1 cellular context compared by ENCODE assay signal in the genomic region with DNA sequence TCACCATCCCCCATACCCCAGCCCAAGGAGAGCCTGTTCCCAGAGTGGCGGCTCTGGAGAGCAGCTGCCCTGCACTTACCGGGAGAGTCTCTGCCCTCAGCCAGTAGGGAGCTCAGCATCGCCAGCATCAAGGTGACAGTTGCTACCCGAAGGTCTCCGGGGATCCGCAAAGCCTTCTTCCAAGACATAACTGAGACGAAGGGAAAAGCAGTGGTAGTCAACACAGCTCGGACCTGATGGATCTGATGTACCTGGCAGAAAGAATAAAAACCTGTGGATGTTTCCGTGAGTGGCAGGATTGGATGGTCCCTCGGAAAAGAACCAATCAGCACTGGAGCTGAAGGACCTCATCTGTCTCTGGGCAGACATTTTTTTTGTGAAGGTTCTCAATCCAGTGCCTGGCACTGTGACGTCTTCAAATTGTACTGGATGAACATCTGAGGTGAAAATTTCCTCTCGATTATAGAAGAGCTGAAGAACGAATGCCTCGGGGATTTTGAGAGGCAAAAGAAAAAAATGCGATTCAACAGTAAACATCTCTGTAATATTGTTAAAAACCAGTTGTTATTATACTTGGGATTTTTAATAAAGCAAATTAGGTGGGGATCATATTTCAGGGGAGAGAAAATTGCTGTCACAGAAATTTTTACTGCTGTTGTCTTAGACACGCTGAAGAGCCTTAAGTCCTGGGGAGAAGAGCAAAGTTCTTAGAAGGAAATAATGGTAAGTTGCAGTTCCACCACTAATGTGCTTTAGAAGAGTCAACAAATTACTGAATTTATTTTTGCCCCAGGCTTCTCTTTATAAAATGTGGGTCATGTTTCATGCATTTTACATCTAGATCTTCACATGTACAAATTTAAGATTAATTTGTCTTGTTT.
TF ChIP-seq lines count a peak whose summit lies in the region.

TSS of gene HLA-DQB1 (minus strand) at position 238 of the 881 bp plus-strand sequence. CDS start at position 188, 50 bp downstream.

TF ChIP-seq in GM12878, 131 proteins besides CTCF, POLR2A, EP300 and RAD21 (continued from another document):
- no peak for TF ChIP-seq E2F8 (IDR thresholded peaks at IDR 0.05; ENCODE audit: low read depth, partially characterized antibody)
- TF ChIP-seq MTA2 (IDR thresholded peaks at IDR 0.05; ENCODE audit: low read depth): no peak
- TF ChIP-seq TARDBP (IDR thresholded peaks at IDR 0.05; ENCODE audit: borderline replicate concordance): no peak
- TF ChIP-seq CBX3 (IDR thresholded peaks at IDR 0.05; ENCODE audit: borderline replicate concordance, low read depth): no peak
- TF ChIP-seq, protein P1, sequence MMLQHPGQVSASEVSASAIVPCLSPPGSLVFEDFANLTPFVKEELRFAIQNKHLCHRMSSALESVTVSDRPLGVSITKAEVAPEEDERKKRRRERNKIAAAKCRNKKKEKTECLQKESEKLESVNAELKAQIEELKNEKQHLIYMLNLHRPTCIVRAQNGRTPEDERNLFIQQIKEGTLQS (IDR thresholded peaks at IDR 0.05; ENCODE audit: borderline replicate concordance, extremely low read depth, low read depth, low read length): no peak
- no peak for TF ChIP-seq CHD2 (IDR thresholded peaks at IDR 0.05; ENCODE audit: borderline replicate concordance, low read depth, low read length)
- TF ChIP-seq, protein P2, sequence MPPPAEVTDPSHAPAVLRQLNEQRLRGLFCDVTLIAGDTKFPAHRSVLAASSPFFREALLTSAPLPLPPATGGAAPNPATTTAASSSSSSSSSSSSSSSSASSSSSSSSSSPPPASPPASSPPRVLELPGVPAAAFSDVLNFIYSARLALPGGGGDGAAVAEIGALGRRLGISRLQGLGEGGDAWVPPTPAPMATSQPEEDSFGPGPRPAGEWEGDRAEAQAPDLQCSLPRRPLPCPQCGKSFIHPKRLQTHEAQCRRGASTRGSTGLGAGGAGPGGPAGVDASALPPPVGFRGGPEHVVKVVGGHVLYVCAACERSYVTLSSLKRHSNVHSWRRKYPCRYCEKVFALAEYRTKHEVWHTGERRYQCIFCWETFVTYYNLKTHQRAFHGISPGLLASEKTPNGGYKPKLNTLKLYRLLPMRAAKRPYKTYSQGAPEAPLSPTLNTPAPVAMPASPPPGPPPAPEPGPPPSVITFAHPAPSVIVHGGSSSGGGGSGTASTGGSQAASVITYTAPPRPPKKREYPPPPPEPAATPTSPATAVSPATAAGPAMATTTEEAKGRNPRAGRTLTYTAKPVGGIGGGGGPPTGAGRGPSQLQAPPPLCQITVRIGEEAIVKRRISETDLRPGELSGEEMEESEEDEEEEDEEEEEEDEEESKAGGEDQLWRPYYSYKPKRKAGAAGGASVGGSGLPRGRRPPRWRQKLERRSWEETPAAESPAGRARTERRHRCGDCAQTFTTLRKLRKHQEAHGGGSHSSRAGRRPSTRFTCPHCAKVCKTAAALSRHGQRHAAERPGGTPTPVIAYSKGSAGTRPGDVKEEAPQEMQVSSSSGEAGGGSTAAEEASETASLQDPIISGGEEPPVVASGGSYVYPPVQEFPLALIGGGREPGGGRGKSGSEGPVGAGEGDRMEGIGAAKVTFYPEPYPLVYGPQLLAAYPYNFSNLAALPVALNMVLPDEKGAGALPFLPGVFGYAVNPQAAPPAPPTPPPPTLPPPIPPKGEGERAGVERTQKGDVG (CRISPR knock-in tag; IDR thresholded peaks at IDR 0.05): no peak
- TF ChIP-seq, protein P3, sequence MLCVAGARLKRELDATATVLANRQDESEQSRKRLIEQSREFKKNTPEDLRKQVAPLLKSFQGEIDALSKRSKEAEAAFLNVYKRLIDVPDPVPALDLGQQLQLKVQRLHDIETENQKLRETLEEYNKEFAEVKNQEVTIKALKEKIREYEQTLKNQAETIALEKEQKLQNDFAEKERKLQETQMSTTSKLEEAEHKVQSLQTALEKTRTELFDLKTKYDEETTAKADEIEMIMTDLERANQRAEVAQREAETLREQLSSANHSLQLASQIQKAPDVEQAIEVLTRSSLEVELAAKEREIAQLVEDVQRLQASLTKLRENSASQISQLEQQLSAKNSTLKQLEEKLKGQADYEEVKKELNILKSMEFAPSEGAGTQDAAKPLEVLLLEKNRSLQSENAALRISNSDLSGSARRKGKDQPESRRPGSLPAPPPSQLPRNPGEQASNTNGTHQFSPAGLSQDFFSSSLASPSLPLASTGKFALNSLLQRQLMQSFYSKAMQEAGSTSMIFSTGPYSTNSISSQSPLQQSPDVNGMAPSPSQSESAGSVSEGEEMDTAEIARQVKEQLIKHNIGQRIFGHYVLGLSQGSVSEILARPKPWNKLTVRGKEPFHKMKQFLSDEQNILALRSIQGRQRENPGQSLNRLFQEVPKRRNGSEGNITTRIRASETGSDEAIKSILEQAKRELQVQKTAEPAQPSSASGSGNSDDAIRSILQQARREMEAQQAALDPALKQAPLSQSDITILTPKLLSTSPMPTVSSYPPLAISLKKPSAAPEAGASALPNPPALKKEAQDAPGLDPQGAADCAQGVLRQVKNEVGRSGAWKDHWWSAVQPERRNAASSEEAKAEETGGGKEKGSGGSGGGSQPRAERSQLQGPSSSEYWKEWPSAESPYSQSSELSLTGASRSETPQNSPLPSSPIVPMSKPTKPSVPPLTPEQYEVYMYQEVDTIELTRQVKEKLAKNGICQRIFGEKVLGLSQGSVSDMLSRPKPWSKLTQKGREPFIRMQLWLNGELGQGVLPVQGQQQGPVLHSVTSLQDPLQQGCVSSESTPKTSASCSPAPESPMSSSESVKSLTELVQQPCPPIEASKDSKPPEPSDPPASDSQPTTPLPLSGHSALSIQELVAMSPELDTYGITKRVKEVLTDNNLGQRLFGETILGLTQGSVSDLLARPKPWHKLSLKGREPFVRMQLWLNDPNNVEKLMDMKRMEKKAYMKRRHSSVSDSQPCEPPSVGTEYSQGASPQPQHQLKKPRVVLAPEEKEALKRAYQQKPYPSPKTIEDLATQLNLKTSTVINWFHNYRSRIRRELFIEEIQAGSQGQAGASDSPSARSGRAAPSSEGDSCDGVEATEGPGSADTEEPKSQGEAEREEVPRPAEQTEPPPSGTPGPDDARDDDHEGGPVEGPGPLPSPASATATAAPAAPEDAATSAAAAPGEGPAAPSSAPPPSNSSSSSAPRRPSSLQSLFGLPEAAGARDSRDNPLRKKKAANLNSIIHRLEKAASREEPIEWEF (IDR thresholded peaks at IDR 0.05; ENCODE audit: insufficient replicate concordance, low read depth, low read length): no peak
- TF ChIP-seq TBL1XR1 (IDR thresholded peaks at IDR 0.05; ENCODE audit: low read depth, low read length): no peak
- no peak for TF ChIP-seq BRCA1 (IDR thresholded peaks at IDR 0.05; ENCODE audit: low read depth, low read length)
- TF ChIP-seq FOXM1 (IDR thresholded peaks at IDR 0.05; ENCODE audit: low read depth, low read length): no peak
- no peak for TF ChIP-seq ZBTB33 (IDR thresholded peaks at IDR 0.05)
- no peak for TF ChIP-seq SMC3 (IDR thresholded peaks at IDR 0.05; ENCODE audit: borderline replicate concordance, low read length)
- TF ChIP-seq DPF2 (IDR thresholded peaks at IDR 0.05): no peak
- no peak for TF ChIP-seq STAT1 (conservative IDR thresholded peaks at IDR 0.05)
- TF ChIP-seq ZNF217 (IDR thresholded peaks at IDR 0.05): no peak
- TF ChIP-seq PBX3 (IDR thresholded peaks at IDR 0.05; ENCODE audit: insufficient replicate concordance, low read depth, low read length): no peak
- TF ChIP-seq BACH1 (IDR thresholded peaks at IDR 0.05; ENCODE audit: borderline replicate concordance): no peak
- no peak for TF ChIP-seq YY1 (IDR thresholded peaks at IDR 0.05; ENCODE audit: low read depth, low read length)
- TF ChIP-seq SMAD5 (IDR thresholded peaks at IDR 0.05; ENCODE audit: low read depth): 0 out of 2 replicates have a peak, but pooled peaks have one; percentile 48
- TF ChIP-seq, protein P4, sequence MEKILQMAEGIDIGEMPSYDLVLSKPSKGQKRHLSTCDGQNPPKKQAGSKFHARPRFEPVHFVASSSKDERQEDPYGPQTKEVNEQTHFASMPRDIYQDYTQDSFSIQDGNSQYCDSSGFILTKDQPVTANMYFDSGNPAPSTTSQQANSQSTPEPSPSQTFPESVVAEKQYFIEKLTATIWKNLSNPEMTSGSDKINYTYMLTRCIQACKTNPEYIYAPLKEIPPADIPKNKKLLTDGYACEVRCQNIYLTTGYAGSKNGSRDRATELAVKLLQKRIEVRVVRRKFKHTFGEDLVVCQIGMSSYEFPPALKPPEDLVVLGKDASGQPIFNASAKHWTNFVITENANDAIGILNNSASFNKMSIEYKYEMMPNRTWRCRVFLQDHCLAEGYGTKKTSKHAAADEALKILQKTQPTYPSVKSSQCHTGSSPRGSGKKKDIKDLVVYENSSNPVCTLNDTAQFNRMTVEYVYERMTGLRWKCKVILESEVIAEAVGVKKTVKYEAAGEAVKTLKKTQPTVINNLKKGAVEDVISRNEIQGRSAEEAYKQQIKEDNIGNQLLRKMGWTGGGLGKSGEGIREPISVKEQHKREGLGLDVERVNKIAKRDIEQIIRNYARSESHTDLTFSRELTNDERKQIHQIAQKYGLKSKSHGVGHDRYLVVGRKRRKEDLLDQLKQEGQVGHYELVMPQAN (conservative IDR thresholded peaks at IDR 0.05): no peak
- TF ChIP-seq POLR2AphosphoS2 (IDR thresholded peaks at IDR 0.05; ENCODE audit: low read depth, low read length): no peak
